8 cellular contexts compared by ENCODE assay signal in the genomic region with DNA sequence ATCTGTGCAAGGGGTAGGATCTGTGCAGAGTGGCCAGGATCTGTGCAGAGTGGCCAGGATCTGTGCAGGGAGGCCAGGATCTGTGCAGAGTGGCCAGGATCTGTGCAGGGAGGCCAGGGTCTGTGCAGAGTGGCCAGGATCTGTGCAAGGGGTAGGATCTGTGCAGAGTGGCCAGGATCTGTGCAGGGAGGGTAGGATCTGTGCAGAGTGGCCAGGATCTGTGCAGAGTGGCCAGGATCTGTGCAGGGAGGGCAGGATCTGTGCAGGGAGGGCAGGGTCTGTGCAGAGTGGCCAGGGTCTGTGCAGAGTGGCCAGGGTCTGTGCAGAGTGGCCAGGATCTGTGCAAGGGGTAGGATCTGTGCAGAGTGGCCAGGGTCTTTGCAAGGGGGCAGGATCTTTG. TPM values are rescaled to one million over a fixed set of nuclear protein-coding genes. Genes with fewer than 3 reads are reported as not detected.
"Had no signal": no experiment of that assay in that cellular context is flagged by ENCODE, and none has a peak within 500 bp of the region (broad histone marks: within the 10 kb centered on the region; RNA-seq: fewer than 3 reads in every experiment).

No MANE protein-coding gene starts in this region.

RNA-seq across cellular contexts. Expression of a gene that starts 4.4 kb away (rescaled TPM):
- total RNA-seq: aorta, M059J, T-helper 17 cell had no signal
- polyA plus RNA-seq: aorta had no signal

RNA-seq across cellular contexts. Expression of a gene that starts 18.8 kb away (rescaled TPM):
- total RNA-seq: activated CD8-positive, alpha-beta T cell treated with anti-CD3 and anti-CD28 coated beads, Interleukin-2, amount 10 ng/mL, durations not matched to agents 7 days and 5 days; activated naive CD8-positive, alpha-beta T cell treated with anti-CD3 and anti-CD28 coated beads, Interleukin-2, amount 10 ng/mL, durations not matched to agents 7 days and 5 days; aorta; LHCN-M2; M059J; PC-3; T-helper 17 cell; WTC11 had no signal
- polyA plus RNA-seq: aorta had no signal
